Comparison of ENCODE assay signal across 1 cellular context in genomic region chr2:172242968-172243367, GRCh38.
TF ChIP-seq lines count a peak whose summit lies in the region.

No MANE protein-coding gene starts in this region.

TF ChIP-seq in IMR-90, 13 proteins besides CTCF, POLR2A, EP300 and RAD21 (continued from another document):
- TF ChIP-seq BHLHE40 (IDR thresholded peaks at IDR 0.05; ENCODE audit: low read depth, low read length) (no peak), NFE2L2 (IDR thresholded peaks at IDR 0.05; ENCODE audit: low read depth, low read length) (no peak), FOS (IDR thresholded peaks at IDR 0.05; ENCODE audit: low read depth, low read length) (no peak), RCOR1 (IDR thresholded peaks at IDR 0.05; ENCODE audit: insufficient replicate concordance, low read length) (no peak)
